In the genomic region with DNA sequence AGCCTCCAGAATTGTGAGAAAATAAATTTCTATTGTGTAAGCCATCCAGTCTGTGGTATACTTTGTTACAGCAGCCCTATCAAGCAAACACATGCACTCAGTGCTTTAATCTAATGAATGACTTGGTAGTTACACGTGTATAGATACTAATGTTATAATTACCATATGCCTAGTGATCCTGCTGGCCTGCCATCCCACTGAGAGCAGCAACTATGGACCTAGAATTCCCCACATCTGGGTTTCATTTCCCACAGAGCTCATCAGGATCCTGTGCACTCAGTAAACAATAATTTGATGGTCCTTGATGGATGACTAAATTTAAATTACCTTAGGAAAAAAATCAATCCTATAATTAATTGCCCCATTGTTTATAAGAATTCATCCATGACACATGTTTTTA, we compare ENCODE assay signal across 12 cellular contexts.
A peak's percentile ranks its signal among the peaks of the same experiment; 100 is the strongest.
DNase-seq lines count a peak whose midpoint lies in the region; ATAC-seq, FAIRE-seq and TF ChIP-seq lines count a peak whose summit lies in the region.
"Had no signal": no experiment of that assay in that cellular context is flagged by ENCODE, and none has a peak within 500 bp of the region (broad histone marks: within the 10 kb centered on the region; RNA-seq: fewer than 3 reads in every experiment).

No MANE protein-coding gene starts in this region.

- H2AFZ ChIP-seq in HCT116 (ENCODE audit: low read depth, low read length, poor library complexity, severe bottlenecking) = peak overlapping the region; percentile 73

- H3K36me3 ChIP-seq in HCT116 (ENCODE audit: control insufficient read depth in 1 of 2, insufficient read depth in 2 of 2, low read length in 2 of 2) = no peaks in the 10 kb centered on the region
- H3K36me3 ChIP-seq in SK-N-MC (ENCODE audit: insufficient read depth, low read length) = no peaks in the 10 kb centered on the region
- H3K36me3 ChIP-seq in tibial artery = no peaks in the 10 kb centered on the region

- TF ChIP-seq RAD21 in HCT116 (IDR thresholded peaks at IDR 0.05; ENCODE audit: low read depth) = no peak

- H3K9me3 Mint-ChIP-seq in glutamatergic neuron (ENCODE audit: unreplicated experiment) = peaks cover 2% of the 10 kb centered on the region
- H3K9me3 Mint-ChIP-seq: activated T-helper 2 cell treated with anti-CD3 and anti-CD28 coated beads, Interferon-gamma antibody, Interleukin-2, Interleukin-4, amounts not matched to agents 10 μg/mL and 5 μg/mL and 100 μg/mL, durations not matched to agents 14 hours and 24 hours and 36 hours; central memory CD8-positive, alpha-beta T cell had no signal

- no peak for ATAC-seq in HCT116

- H3K4me3 Mint-ChIP-seq in glutamatergic neuron (ENCODE audit: unreplicated experiment) = no peak overlapping the region
- H3K4me3 Mint-ChIP-seq: central memory CD8-positive, alpha-beta T cell had no signal

- no peak for TF ChIP-seq CTCF in HCT116 (IDR thresholded peaks at IDR 0.05 in 2 of 3, conservative IDR thresholded peaks at IDR 0.05 in 1 of 3; ENCODE audit: borderline replicate concordance in 1 of 3, insufficient read depth in 1 of 3, low read depth in 2 of 3, low read length in 2 of 3)
- no peak for TF ChIP-seq CTCF in tibial artery (IDR thresholded peaks at IDR 0.05)
- no peak for TF ChIP-seq CTCF in glutamatergic neuron (IDR thresholded peaks at IDR 0.05; ENCODE audit: partially characterized antibody, unreplicated experiment)

- H3K9ac ChIP-seq in HCT116 (ENCODE audit: low read length) (no peak overlapping the region), SK-N-MC (ENCODE audit: insufficient read length) (no peak overlapping the region)

- H3K9me3 ChIP-seq in HCT116 (ENCODE audit: control insufficient read depth in 1 of 2, insufficient read depth in 1 of 2, low read depth in 1 of 2, low read length in 2 of 2) = no peaks in the 10 kb centered on the region
- H3K9me3 ChIP-seq in SK-N-MC (ENCODE audit: low read depth, low read length) = no peaks in the 10 kb centered on the region
- no peaks in the 10 kb centered on the region for H3K9me3 ChIP-seq in tibial artery

- TF ChIP-seq POLR2A in HCT116 (IDR thresholded peaks at IDR 0.05; ENCODE audit: borderline replicate concordance, extremely low read depth, insufficient read depth, insufficient read length) (no peak), GM12892 (IDR thresholded peaks at IDR 0.05; ENCODE audit: low read depth, low read length) (no peak)

- CTCF ChIA-PET in HCT116 (lab: Charles Lee) = no interaction called here

- intact Hi-C loops in HCT116 (cut with micrococcal nuclease) = no loop called here
- intact Hi-C loops in tibial artery (cut with DNase I; ENCODE audit: low total_unique reads) = no loop called here

- POLR2A ChIA-PET in HCT116 (lab: Charles Lee) = no interaction called here

- H3K4me3 ChIP-seq in HCT116 (replicated peaks in 1 of 2; ENCODE audit: low read depth in 1 of 2, low read length in 2 of 2) (no peak overlapping the region), SK-N-MC (peak overlapping the region; percentile 49), tibial artery (no peak overlapping the region)

- no peaks in the 10 kb centered on the region for H3K9me2 ChIP-seq in HCT116 (ENCODE audit: insufficient read depth)

- no peak overlapping the region for H3K27ac Mint-ChIP-seq in glutamatergic neuron (ENCODE audit: unreplicated experiment)
- H3K27ac Mint-ChIP-seq: activated T-helper 2 cell treated with anti-CD3 and anti-CD28 coated beads, Interferon-gamma antibody, Interleukin-2, Interleukin-4, amounts not matched to agents 10 μg/mL and 5 μg/mL and 100 μg/mL, durations not matched to agents 14 hours and 24 hours and 36 hours had no signal

- DNase-seq in HCT116 (ENCODE audit: low read depth, low spot score) = no peak
- no peak for DNase-seq in SK-N-MC (ENCODE audit: low read depth, low spot score)
- DNase-seq in left kidney (ENCODE audit: low read depth, low spot score) = peak; percentile 62
- DNase-seq in tibial artery = no peak
- no peak for DNase-seq in GM12892 (ENCODE audit: insufficient read length)
- no peak for DNase-seq in glutamatergic neuron
- DNase-seq in NCI-H345 treated with DMSO at 0.1 percent for 48 hours (lab: John Stamatoyannopoulos, UW; ENCODE audit: unreplicated experiment) = no peak
- DNase-seq: activated CD4-positive, CD25-positive, alpha-beta regulatory T cell; DMS79 treated with DMSO at 0.1 percent for 48 hours; NCI-H2227 treated with DMSO at 0.1 percent for 48 hours had no signal

- peaks cover 4% of the 10 kb centered on the region for H3K27me3 Mint-ChIP-seq in glutamatergic neuron (ENCODE audit: unreplicated experiment)
- H3K27me3 Mint-ChIP-seq: central memory CD8-positive, alpha-beta T cell had no signal

- H4K20me1 ChIP-seq in HCT116 (ENCODE audit: insufficient read depth) = no peaks in the 10 kb centered on the region

- BruUV-seq in HCT116 (replicated peaks; lab: Mats Ljungman, UMichigan) = no TSS peak

- H3K4me1 ChIP-seq in HCT116 (ENCODE audit: control insufficient read depth in 1 of 2, insufficient read depth in 2 of 2, low read length in 2 of 2) (peaks cover 0 to 12% of the 10 kb centered on the region in 2 experiments; a peak in 2 of 4 replicates), tibial artery (peaks cover 0 to 43% (median 16%) of the 10 kb centered on the region in 4 donors)

- no peak overlapping the region for H3K4me2 ChIP-seq in HCT116 (ENCODE audit: low read length)

- H3K79me2 ChIP-seq in HCT116 (ENCODE audit: insufficient read depth, low read length) = no peaks in the 10 kb centered on the region

- H3K27me3 ChIP-seq in HCT116 (ENCODE audit: insufficient read depth, low read length) (no peaks in the 10 kb centered on the region), tibial artery (no peaks in the 10 kb centered on the region)

- H3K36me3 Mint-ChIP-seq in glutamatergic neuron (ENCODE audit: unreplicated experiment) = no peaks in the 10 kb centered on the region

- H3K4me1 Mint-ChIP-seq in glutamatergic neuron (ENCODE audit: low read depth, unreplicated experiment) = peaks cover 16% of the 10 kb centered on the region
- H3K4me1 Mint-ChIP-seq: central memory CD8-positive, alpha-beta T cell had no signal

- H3K27ac ChIP-seq in HCT116 (ENCODE audit: low read depth, low read length) (no peak overlapping the region), SK-N-MC (peak overlapping the region; percentile 77), tibial artery (peak overlapping the region; percentile 39 to 65)

- no peak for FAIRE-seq in GM12892 (lab: Jason Lieb, UNC)

- RAD21 ChIA-PET in HCT116 (lab: Charles Lee; ENCODE audit: low non-redundant PET in 1 of 2, low total read pairs in 2 of 2, uncharacterized antibody in 2 of 2, unreplicated experiment in 2 of 2) = no interaction called here

TF ChIP-seq in HCT116, 20 proteins besides CTCF, POLR2A, EP300 and RAD21 (continues in another document):
- TF ChIP-seq, protein P1, sequence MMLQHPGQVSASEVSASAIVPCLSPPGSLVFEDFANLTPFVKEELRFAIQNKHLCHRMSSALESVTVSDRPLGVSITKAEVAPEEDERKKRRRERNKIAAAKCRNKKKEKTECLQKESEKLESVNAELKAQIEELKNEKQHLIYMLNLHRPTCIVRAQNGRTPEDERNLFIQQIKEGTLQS (IDR thresholded peaks at IDR 0.05) = no peak
- TF ChIP-seq EZH2 (IDR thresholded peaks at IDR 0.05) = no peak
- TF ChIP-seq EGR1 (IDR thresholded peaks at IDR 0.05; ENCODE audit: low read depth) = no peak
- no peak for TF ChIP-seq SP1 (IDR thresholded peaks at IDR 0.05; ENCODE audit: low read depth)
- TF ChIP-seq, protein P2, sequence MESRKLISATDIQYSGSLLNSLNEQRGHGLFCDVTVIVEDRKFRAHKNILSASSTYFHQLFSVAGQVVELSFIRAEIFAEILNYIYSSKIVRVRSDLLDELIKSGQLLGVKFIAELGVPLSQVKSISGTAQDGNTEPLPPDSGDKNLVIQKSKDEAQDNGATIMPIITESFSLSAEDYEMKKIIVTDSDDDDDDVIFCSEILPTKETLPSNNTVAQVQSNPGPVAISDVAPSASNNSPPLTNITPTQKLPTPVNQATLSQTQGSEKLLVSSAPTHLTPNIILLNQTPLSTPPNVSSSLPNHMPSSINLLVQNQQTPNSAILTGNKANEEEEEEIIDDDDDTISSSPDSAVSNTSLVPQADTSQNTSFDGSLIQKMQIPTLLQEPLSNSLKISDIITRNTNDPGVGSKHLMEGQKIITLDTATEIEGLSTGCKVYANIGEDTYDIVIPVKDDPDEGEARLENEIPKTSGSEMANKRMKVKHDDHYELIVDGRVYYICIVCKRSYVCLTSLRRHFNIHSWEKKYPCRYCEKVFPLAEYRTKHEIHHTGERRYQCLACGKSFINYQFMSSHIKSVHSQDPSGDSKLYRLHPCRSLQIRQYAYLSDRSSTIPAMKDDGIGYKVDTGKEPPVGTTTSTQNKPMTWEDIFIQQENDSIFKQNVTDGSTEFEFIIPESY (IDR thresholded peaks at IDR 0.05; ENCODE audit: extremely low read depth, insufficient replicate concordance, low read length) = no peak
- no peak for TF ChIP-seq SIN3A (IDR thresholded peaks at IDR 0.05; ENCODE audit: low read depth)
- TF ChIP-seq FOSL1 (IDR thresholded peaks at IDR 0.05; ENCODE audit: low read depth) = no peak
- no peak for TF ChIP-seq POLR2AphosphoS5 (IDR thresholded peaks at IDR 0.05; ENCODE audit: low read depth, low read length)
- TF ChIP-seq JUND (IDR thresholded peaks at IDR 0.05) = no peak
- TF ChIP-seq CEBPB (IDR thresholded peaks at IDR 0.05; ENCODE audit: low read depth) = no peak
- TF ChIP-seq YY1 (IDR thresholded peaks at IDR 0.05; ENCODE audit: extremely low read depth, insufficient replicate concordance, low read depth, low read length) = no peak
- TF ChIP-seq ZNF274 (IDR thresholded peaks at IDR 0.05; ENCODE audit: low read depth, low read length) = no peak
- no peak for TF ChIP-seq ELF1 (IDR thresholded peaks at IDR 0.05; ENCODE audit: borderline replicate concordance, low read depth)
